In genomic region chr4:22237155-22237751, GRCh38 we compare ENCODE assay signal across 9 cellular contexts.
DNase-seq lines count a peak whose midpoint lies in the region; ATAC-seq and TF ChIP-seq lines count a peak whose summit lies in the region.
"Had no signal": no experiment of that assay in that cellular context is flagged by ENCODE, and none has a peak within 500 bp of the region (broad histone marks: within the 10 kb centered on the region; RNA-seq: fewer than 3 reads in every experiment).

No MANE protein-coding gene starts in this region.

- no peak overlapping the region for H3K18ac ChIP-seq in trophoblast cell (ENCODE audit: low read length)

- no peaks in the 10 kb centered on the region for H3K79me2 ChIP-seq in trophoblast cell (ENCODE audit: control insufficient read depth, insufficient read depth, low read length, poor library complexity)

- no peak overlapping the region for H4K91ac ChIP-seq in trophoblast cell (ENCODE audit: low read depth, low read length)

- POLR2A ChIA-PET in A673 (lab: Charles Lee; ENCODE audit: low non-redundant PET) (no interaction called here), WTC11 (lab: Charles Lee) (no interaction called here)

- intact Hi-C loops in A673 (cut with micrococcal nuclease; ENCODE audit: unreplicated experiment), result no loop called here

- H2BK12ac ChIP-seq in trophoblast cell (ENCODE audit: low read length), result no peak overlapping the region

- TF ChIP-seq CTCF in A673 (conservative IDR thresholded peaks at IDR 0.05; ENCODE audit: low read depth, low read length) (peak; percentile 64), HFF-Myc (IDR thresholded peaks at IDR 0.05; ENCODE audit: low read depth, low read length, missing control alignments) (peak; percentile 62), WTC11 (IDR thresholded peaks at IDR 0.05) (peak; percentile 94), epithelial cell of proximal tubule (conservative IDR thresholded peaks at IDR 0.05; ENCODE audit: low read depth, low read length) (peak; percentile 78), GM20000 (IDR thresholded peaks at IDR 0.05; ENCODE audit: extremely low read depth, missing control alignments) (no peak)

- DNase-seq in A673 (ENCODE audit: low spot score), result peak; percentile 33
- no peak for DNase-seq in HFF-Myc (ENCODE audit: extremely low read depth, low read depth)
- DNase-seq in WTC11 (ENCODE audit: low spot score), result peak; percentile 91
- no peak for DNase-seq in epithelial cell of proximal tubule (ENCODE audit: low read depth)
- DNase-seq in trophoblast cell, result peak in 1 of 2 donors; percentile 1
- no peak for DNase-seq in GM20000 (ENCODE audit: low spot score)
- no peak for DNase-seq in DMS114 treated with DMSO at 0.1 percent for 48 hours (lab: John Stamatoyannopoulos, UW; ENCODE audit: unreplicated experiment)

- H3K4me1 ChIP-seq in A673 (ENCODE audit: insufficient read depth, low read length, poor library complexity, severe bottlenecking), result no peaks in the 10 kb centered on the region
- H3K4me1 ChIP-seq in trophoblast cell (ENCODE audit: control insufficient read depth in 1 of 2, insufficient read depth in 2 of 2, low read length in 2 of 2), result no peaks in the 10 kb centered on the region
- H3K4me1 ChIP-seq: adrenal gland had no signal

- H3K9ac ChIP-seq in trophoblast cell (ENCODE audit: low read length), result peak overlapping the region; percentile 70

- H3K4me3 ChIP-seq in A673 (ENCODE audit: low read depth, low read length, poor library complexity, severe bottlenecking), result no peak overlapping the region
- H3K4me3 ChIP-seq in HFF-Myc (replicated peaks; ENCODE audit: low read depth, low read length), result no peak overlapping the region
- no peak overlapping the region for H3K4me3 ChIP-seq in epithelial cell of proximal tubule (ENCODE audit: low read depth, low read length)
- H3K4me3 ChIP-seq in trophoblast cell (ENCODE audit: low read depth, low read length), result no peak overlapping the region
- H3K4me3 ChIP-seq: adrenal gland had no signal

- CTCF ChIA-PET in A673 (lab: Charles Lee), result no interaction called here
- CTCF ChIA-PET in WTC11 (lab: Charles Lee), result interaction anchor here (0.6 to 7.5 kb wide), 41 partner anchors 8 to 894 kb away, joined by 3 to 53 read pairs (median 4); partner anchors contain the start of gene KCNIP4

- no CpG with 5 or more reads among the region's 4 CpGs for whole genome bisulfite sequencing in trophoblast cell (ENCODE audit: extremely low coverage, insufficient coverage, insufficient read length)

- no peaks in the 10 kb centered on the region for H3K9me3 ChIP-seq in A673 (ENCODE audit: low read depth, low read length, poor library complexity, severe bottlenecking)
- no peaks in the 10 kb centered on the region for H3K9me3 ChIP-seq in trophoblast cell (ENCODE audit: insufficient read depth, low read depth, low read length)
- H3K9me3 ChIP-seq: adrenal gland had no signal

- H3K36me3 ChIP-seq in A673 (ENCODE audit: insufficient read depth, low read length, poor library complexity, severe bottlenecking) (no peaks in the 10 kb centered on the region), trophoblast cell (ENCODE audit: control insufficient read depth in 1 of 2, insufficient read depth in 2 of 2, low read length in 2 of 2) (no peaks in the 10 kb centered on the region)
- H3K36me3 ChIP-seq: adrenal gland had no signal

- H2BK120ac ChIP-seq in trophoblast cell (ENCODE audit: insufficient read depth, low read length, poor library complexity), result no peak overlapping the region

- no TSS peak for BruUV-seq in A673 (replicated peaks; lab: Mats Ljungman, UMichigan)

- H3K36me3 Mint-ChIP-seq in WTC11, result no peaks in the 10 kb centered on the region

- no peak overlapping the region for H3K27ac Mint-ChIP-seq in WTC11

- no peak overlapping the region for H3K27ac ChIP-seq in A673 (ENCODE audit: low read depth, low read length, poor library complexity, severe bottlenecking)
- H3K27ac ChIP-seq in trophoblast cell (ENCODE audit: low read depth, low read length), result no peak overlapping the region
- H3K27ac ChIP-seq: adrenal gland had no signal

- H2AK5ac ChIP-seq in trophoblast cell (ENCODE audit: low read length), result no peak overlapping the region

- H2BK5ac ChIP-seq in trophoblast cell (ENCODE audit: low read depth, low read length, poor library complexity), result no peak overlapping the region

- H2AFZ ChIP-seq in trophoblast cell (ENCODE audit: insufficient read depth, low read length, poor library complexity), result no peak overlapping the region

- no peaks in the 10 kb centered on the region for H3K79me1 ChIP-seq in trophoblast cell (ENCODE audit: low read length)

- H3K4ac ChIP-seq in trophoblast cell (ENCODE audit: low read depth, low read length), result no peak overlapping the region

- H3K9me3 Mint-ChIP-seq in WTC11, result peaks cover under 1% of the 10 kb centered on the region; the same call in 1 of the 2 replicates

- H3K4me3 Mint-ChIP-seq in WTC11, result no peak overlapping the region

- peaks cover 37% of the 10 kb centered on the region for H3K4me1 Mint-ChIP-seq in WTC11

- no peak overlapping the region for H3K4me2 ChIP-seq in trophoblast cell (ENCODE audit: low read length)

- ATAC-seq in WTC11, result peak; percentile 88
- no peak for ATAC-seq in GM19351 (IDR thresholded peaks at IDR 0.05; ENCODE audit: unreplicated experiment)

- no peak overlapping the region for H4K12ac ChIP-seq in trophoblast cell (ENCODE audit: low read depth, low read length)

- H3K27me3 Mint-ChIP-seq in WTC11 (ENCODE audit: low read depth), result no peaks in the 10 kb centered on the region

- no peak overlapping the region for H3K14ac ChIP-seq in trophoblast cell (ENCODE audit: low read length)

- H4K8ac ChIP-seq in trophoblast cell (ENCODE audit: low read depth, low read length), result no peak overlapping the region

- no peaks in the 10 kb centered on the region for H3K27me3 ChIP-seq in A673 (replicated peaks; ENCODE audit: insufficient read depth, low read depth, low read length, poor library complexity)
- H3K27me3 ChIP-seq in trophoblast cell (ENCODE audit: insufficient read depth, low read length), result no peaks in the 10 kb centered on the region
- H3K27me3 ChIP-seq: adrenal gland had no signal

- no peak overlapping the region for H3K23ac ChIP-seq in trophoblast cell (ENCODE audit: low read length)

TF ChIP-seq in WTC11, 78 proteins besides CTCF, POLR2A, EP300 and RAD21 (continues in another document):
- TF ChIP-seq GABPB1 (CRISPR knock-in tag; IDR thresholded peaks at IDR 0.05) (no peak), FOXP1 (CRISPR knock-in tag; IDR thresholded peaks at IDR 0.05; ENCODE audit: borderline replicate concordance) (no peak), MXD4 (CRISPR knock-in tag; IDR thresholded peaks at IDR 0.05; ENCODE audit: borderline replicate concordance) (no peak), ATF2 (CRISPR knock-in tag; IDR thresholded peaks at IDR 0.05; ENCODE audit: borderline replicate concordance, low read depth) (no peak), ZNF138 (CRISPR knock-in tag; conservative IDR thresholded peaks at IDR 0.05) (no peak), GRHL2 (CRISPR knock-in tag; IDR thresholded peaks at IDR 0.05; ENCODE audit: insufficient replicate concordance, severe bottlenecking) (no peak), ETV6 (CRISPR knock-in tag; IDR thresholded peaks at IDR 0.05) (no peak), TCF7 (CRISPR knock-in tag; IDR thresholded peaks at IDR 0.05; ENCODE audit: low read depth) (no peak), TEAD4 (CRISPR knock-in tag; IDR thresholded peaks at IDR 0.05) (no peak), E2F4 (CRISPR knock-in tag; IDR thresholded peaks at IDR 0.05; ENCODE audit: borderline replicate concordance, low read depth) (no peak), HMGXB4 (CRISPR knock-in tag; IDR thresholded peaks at IDR 0.05) (no peak), SMAD3 (CRISPR knock-in tag; IDR thresholded peaks at IDR 0.05; ENCODE audit: borderline replicate concordance) (no peak)

Comparison
In these comparisons a context has a peak if more than half of its experiments do, and no peak if none do; other contexts are left out.
1. DNase-seq: peak in A673 (single experiment) and WTC11 (single experiment); none in HFF-Myc (single experiment), epithelial cell of proximal tubule (single experiment), GM20000 (single experiment) and DMS114 treated with DMSO at 0.1 percent for 48 hours (single experiment).